32 cellular contexts compared by ENCODE assay signal in genomic region chr6:165606740-165607008, GRCh38. TPM values are rescaled to one million over a fixed set of nuclear protein-coding genes. Genes with fewer than 3 reads are reported as not detected.
"Had no signal": no experiment of that assay in that cellular context is flagged by ENCODE, and none has a peak within 500 bp of the region (broad histone marks: within the 10 kb centered on the region; RNA-seq: fewer than 3 reads in every experiment).

No MANE protein-coding gene starts in this region.

- H3K4me1 ChIP-seq: ascending aorta, breast epithelium had no signal

- DNase-seq: activated B cell treated with CpG ODN at 0.5 μM for 24 hours; activated CD4-positive, alpha-beta memory T cell treated with anti-CD3 and anti-CD28 coated beads, Interleukin-2, amount 10 ng/mL, durations not matched to agents 7 days and 5 days; activated CD4-positive, alpha-beta T cell treated with anti-CD3 and anti-CD28 coated beads for 4 hours; activated CD4-positive, alpha-beta T cell treated with anti-CD3 and anti-CD28 coated beads, Interleukin-2, amount 10 ng/mL, durations not matched to agents 24 days and 14 days; activated CD4-positive, alpha-beta T cell treated with anti-CD3 and anti-CD28 coated beads, Interleukin-2, amount 50 U/mL, for 48 hours; activated CD4-positive, CD25-positive, alpha-beta regulatory T cell treated with anti-CD3 and anti-CD28 coated beads, Interleukin-2, amount 50 U/mL, for 72 hours; activated CD8-positive, alpha-beta memory T cell treated with anti-CD3 and anti-CD28 coated beads for 24 hours; activated CD8-positive, alpha-beta memory T cell treated with anti-CD3 and anti-CD28 coated beads, Interleukin-2, amount 10 ng/mL, durations not matched to agents 7 days and 5 days; activated CD8-positive, alpha-beta memory T cell treated with anti-CD3 and anti-CD28 coated beads, Interleukin-2, amount 50 U/mL, for 48 hours; activated CD8-positive, alpha-beta T cell treated with anti-CD3 and anti-CD28 coated beads, Interleukin-2, amount 10 ng/mL, durations not matched to agents 7 days and 5 days; activated effector memory CD4-positive, alpha-beta T cell treated with Interleukin-2 at 50 U/mL for 16 hours; activated gamma-delta T cell; activated naive CD4-positive, alpha-beta T cell treated with anti-CD3 and anti-CD28 coated beads, Interleukin-2, amount 10 ng/mL, durations not matched to agents 7 days and 5 days; activated naive CD4-positive, alpha-beta T cell treated with Interleukin-2 at 50 U/mL for 16 hours; activated naive CD8-positive, alpha-beta T cell treated with anti-CD3 and anti-CD28 coated beads, Interleukin-2, amount 10 ng/mL, durations not matched to agents 7 days and 5 days; activated naive CD8-positive, alpha-beta T cell treated with anti-CD3 and anti-CD28 coated beads, Interleukin-2, amount 50 U/mL, for 24 hours; activated T-cell treated with anti-CD3 and anti-CD28 coated beads, Interleukin-2, amount 50 U/mL, for 24 hours; activated T-cell treated with anti-CD3 and anti-CD28 coated beads, Interleukin-2, amount 50 U/mL, for 48 hours; amygdala; anterior cingulate cortex; brain microvascular endothelial cell; central memory CD4-positive, alpha-beta T cell; T-helper 2 cell; T-helper 9 cell had no signal

- H3K36me3 Mint-ChIP-seq: activated CD8-positive, alpha-beta memory T cell treated with anti-CD3 and anti-CD28 coated beads, Interleukin-2, amount 10 ng/mL, durations not matched to agents 7 days and 5 days; activated naive CD4-positive, alpha-beta T cell treated with anti-CD3 and anti-CD28 coated beads, Interleukin-2, amount 10 ng/mL, durations not matched to agents 7 days and 5 days; activated naive CD4-positive, alpha-beta T cell treated with anti-CD3 and anti-CD28 coated beads, Interleukin-2, amount 50 U/mL, for 24 hours; activated naive CD8-positive, alpha-beta T cell; activated naive CD8-positive, alpha-beta T cell treated with anti-CD3 and anti-CD28 coated beads, Interleukin-2, amount 10 ng/mL, durations not matched to agents 7 days and 5 days had no signal

- H3K9me3 ChIP-seq: ascending aorta, breast epithelium had no signal

- H3K27me3 Mint-ChIP-seq: activated B cell treated with CpG ODN at 0.5 μM for 24 hours; activated CD4-positive, alpha-beta memory T cell treated with anti-CD3 and anti-CD28 coated beads, Interleukin-2, amount 10 ng/mL, durations not matched to agents 7 days and 5 days; activated CD4-positive, alpha-beta T cell treated with anti-CD3 and anti-CD28 coated beads, Interleukin-2, amount 10 ng/mL, durations not matched to agents 24 days and 14 days; activated CD8-positive, alpha-beta memory T cell treated with anti-CD3 and anti-CD28 coated beads, Interleukin-2, amount 10 ng/mL, durations not matched to agents 7 days and 5 days; activated naive CD4-positive, alpha-beta T cell treated with anti-CD3 and anti-CD28 coated beads, Interleukin-2, amount 10 ng/mL, durations not matched to agents 7 days and 5 days; activated naive CD4-positive, alpha-beta T cell treated with anti-CD3 and anti-CD28 coated beads, Interleukin-2, amount 50 U/mL, for 24 hours; activated naive CD8-positive, alpha-beta T cell; activated naive CD8-positive, alpha-beta T cell treated with anti-CD3 and anti-CD28 coated beads, Interleukin-2, amount 10 ng/mL, durations not matched to agents 7 days and 5 days; activated naive CD8-positive, alpha-beta T cell treated with anti-CD3 and anti-CD28 coated beads, Interleukin-2, amount 50 U/mL, for 24 hours; activated T-cell treated with anti-CD3 and anti-CD28 coated beads, Interleukin-2, amount 50 U/mL, for 24 hours had no signal

- H3K9me3 Mint-ChIP-seq: activated B cell treated with CpG ODN at 0.5 μM for 24 hours; activated CD4-positive, alpha-beta memory T cell treated with anti-CD3 and anti-CD28 coated beads, Interleukin-2, amount 10 ng/mL, durations not matched to agents 7 days and 5 days; activated CD4-positive, alpha-beta T cell treated with anti-CD3 and anti-CD28 coated beads, Interleukin-2, amount 10 ng/mL, durations not matched to agents 24 days and 14 days; activated naive CD4-positive, alpha-beta T cell treated with anti-CD3 and anti-CD28 coated beads, Interleukin-2, amount 10 ng/mL, durations not matched to agents 7 days and 5 days; activated naive CD4-positive, alpha-beta T cell treated with anti-CD3 and anti-CD28 coated beads, Interleukin-2, amount 50 U/mL, for 24 hours; activated naive CD8-positive, alpha-beta T cell treated with anti-CD3 and anti-CD28 coated beads, Interleukin-2, amount 10 ng/mL, durations not matched to agents 7 days and 5 days; activated naive CD8-positive, alpha-beta T cell treated with anti-CD3 and anti-CD28 coated beads, Interleukin-2, amount 50 U/mL, for 24 hours; activated T-cell treated with anti-CD3 and anti-CD28 coated beads, Interleukin-2, amount 50 U/mL, for 24 hours; activated T-helper 2 cell treated with anti-CD3 and anti-CD28 coated beads, Interferon-gamma antibody, Interleukin-2, Interleukin-4, amounts not matched to agents 10 μg/mL and 5 μg/mL and 100 μg/mL, durations not matched to agents 14 hours and 24 hours and 36 hours; T-helper 2 cell treated with Interferon-gamma antibody and Interleukin-4, amounts not matched to agents 5 μg/mL and 100 μg/mL, for 36 hours had no signal

- H3K4me3 Mint-ChIP-seq: activated B cell treated with CpG ODN at 0.5 μM for 24 hours; activated CD4-positive, alpha-beta memory T cell treated with anti-CD3 and anti-CD28 coated beads, Interleukin-2, amount 10 ng/mL, durations not matched to agents 7 days and 5 days; activated CD4-positive, alpha-beta T cell treated with anti-CD3 and anti-CD28 coated beads, Interleukin-2, amount 10 ng/mL, durations not matched to agents 24 days and 14 days; activated CD8-positive, alpha-beta memory T cell treated with anti-CD3 and anti-CD28 coated beads, Interleukin-2, amount 10 ng/mL, durations not matched to agents 7 days and 5 days; activated CD8-positive, alpha-beta T cell treated with anti-CD3 and anti-CD28 coated beads, Interleukin-2, amount 10 ng/mL, durations not matched to agents 7 days and 5 days; activated naive CD4-positive, alpha-beta T cell treated with anti-CD3 and anti-CD28 coated beads, Interleukin-2, amount 10 ng/mL, durations not matched to agents 7 days and 5 days; activated naive CD4-positive, alpha-beta T cell treated with anti-CD3 and anti-CD28 coated beads, Interleukin-2, amount 50 U/mL, for 24 hours; activated naive CD8-positive, alpha-beta T cell; activated naive CD8-positive, alpha-beta T cell treated with anti-CD3 and anti-CD28 coated beads, Interleukin-2, amount 10 ng/mL, durations not matched to agents 7 days and 5 days; activated naive CD8-positive, alpha-beta T cell treated with anti-CD3 and anti-CD28 coated beads, Interleukin-2, amount 50 U/mL, for 24 hours; activated T-cell treated with anti-CD3 and anti-CD28 coated beads, Interleukin-2, amount 50 U/mL, for 24 hours; T-helper 1 cell treated with Interleukin-12 subunit alpha and Interleukin-12 subunit beta and Interleukin-4 antibody, amounts not matched to agents 30 μg/mL and 1 μg/mL, for 36 hours; T-helper 2 cell treated with Interferon-gamma antibody and Interleukin-4, amounts not matched to agents 5 μg/mL and 100 μg/mL, for 36 hours had no signal

- H3K27ac ChIP-seq: ascending aorta, brain microvascular endothelial cell, breast epithelium, VCaP had no signal

- H3K4me1 Mint-ChIP-seq: activated B cell treated with CpG ODN at 0.5 μM for 24 hours; activated CD4-positive, alpha-beta memory T cell treated with anti-CD3 and anti-CD28 coated beads, Interleukin-2, amount 10 ng/mL, durations not matched to agents 7 days and 5 days; activated CD4-positive, alpha-beta T cell treated with anti-CD3 and anti-CD28 coated beads, Interleukin-2, amount 10 ng/mL, durations not matched to agents 24 days and 14 days; activated CD8-positive, alpha-beta memory T cell treated with anti-CD3 and anti-CD28 coated beads, Interleukin-2, amount 10 ng/mL, durations not matched to agents 7 days and 5 days; activated naive CD4-positive, alpha-beta T cell treated with anti-CD3 and anti-CD28 coated beads, Interleukin-2, amount 10 ng/mL, durations not matched to agents 7 days and 5 days; activated naive CD4-positive, alpha-beta T cell treated with anti-CD3 and anti-CD28 coated beads, Interleukin-2, amount 50 U/mL, for 24 hours; activated naive CD8-positive, alpha-beta T cell treated with anti-CD3 and anti-CD28 coated beads, Interleukin-2, amount 10 ng/mL, durations not matched to agents 7 days and 5 days; activated naive CD8-positive, alpha-beta T cell treated with anti-CD3 and anti-CD28 coated beads, Interleukin-2, amount 50 U/mL, for 24 hours had no signal

- H3K36me3 ChIP-seq: ascending aorta, brain microvascular endothelial cell, breast epithelium had no signal

- H3K27me3 ChIP-seq: ascending aorta, brain microvascular endothelial cell, breast epithelium had no signal

- H3K27ac Mint-ChIP-seq: activated B cell treated with CpG ODN at 0.5 μM for 24 hours; activated CD4-positive, alpha-beta memory T cell treated with anti-CD3 and anti-CD28 coated beads, Interleukin-2, amount 10 ng/mL, durations not matched to agents 7 days and 5 days; activated CD4-positive, alpha-beta T cell treated with anti-CD3 and anti-CD28 coated beads, Interleukin-2, amount 10 ng/mL, durations not matched to agents 24 days and 14 days; activated CD8-positive, alpha-beta memory T cell treated with anti-CD3 and anti-CD28 coated beads, Interleukin-2, amount 10 ng/mL, durations not matched to agents 7 days and 5 days; activated CD8-positive, alpha-beta T cell treated with anti-CD3 and anti-CD28 coated beads, Interleukin-2, amount 10 ng/mL, durations not matched to agents 7 days and 5 days; activated naive CD4-positive, alpha-beta T cell treated with anti-CD3 and anti-CD28 coated beads, Interleukin-2, amount 10 ng/mL, durations not matched to agents 7 days and 5 days; activated naive CD4-positive, alpha-beta T cell treated with anti-CD3 and anti-CD28 coated beads, Interleukin-2, amount 50 U/mL, for 24 hours; activated naive CD8-positive, alpha-beta T cell; activated naive CD8-positive, alpha-beta T cell treated with anti-CD3 and anti-CD28 coated beads, Interleukin-2, amount 10 ng/mL, durations not matched to agents 7 days and 5 days; activated naive CD8-positive, alpha-beta T cell treated with anti-CD3 and anti-CD28 coated beads, Interleukin-2, amount 50 U/mL, for 24 hours; activated T-cell treated with anti-CD3 and anti-CD28 coated beads, Interleukin-2, amount 50 U/mL, for 24 hours; activated T-helper 2 cell treated with anti-CD3 and anti-CD28 coated beads, Interferon-gamma antibody, Interleukin-2, Interleukin-4, amounts not matched to agents 10 μg/mL and 5 μg/mL and 100 μg/mL, durations not matched to agents 14 hours and 24 hours and 36 hours; T-helper 1 cell treated with Interleukin-12 subunit alpha and Interleukin-12 subunit beta and Interleukin-4 antibody, amounts not matched to agents 30 μg/mL and 1 μg/mL, for 36 hours; T-helper 2 cell treated with Interferon-gamma antibody and Interleukin-4, amounts not matched to agents 5 μg/mL and 100 μg/mL, for 36 hours had no signal

- H3K4me3 ChIP-seq: ascending aorta, breast epithelium had no signal

RNA-seq across cellular contexts. Expression of gene PDE10A, which starts 56.4 kb away (rescaled TPM):
- total RNA-seq: activated B cell treated with CpG ODN at 0.5 μM for 24 hours; activated CD4-positive, alpha-beta memory T cell treated with anti-CD3 and anti-CD28 coated beads, Interleukin-2, amount 10 ng/mL, durations not matched to agents 7 days and 5 days; activated CD4-positive, alpha-beta T cell treated with anti-CD3 and anti-CD28 coated beads, Interleukin-2, amount 10 ng/mL, durations not matched to agents 24 days and 14 days; activated CD8-positive, alpha-beta memory T cell treated with anti-CD3 and anti-CD28 coated beads, Interleukin-2, amount 10 ng/mL, durations not matched to agents 7 days and 5 days; activated CD8-positive, alpha-beta T cell treated with anti-CD3 and anti-CD28 coated beads, Interleukin-2, amount 10 ng/mL, durations not matched to agents 7 days and 5 days; activated naive CD8-positive, alpha-beta T cell treated with anti-CD3 and anti-CD28 coated beads, Interleukin-2, amount 10 ng/mL, durations not matched to agents 7 days and 5 days; activated T-helper 2 cell treated with anti-CD3 and anti-CD28 coated beads, Interferon-gamma antibody, Interleukin-2, Interleukin-4, amounts not matched to agents 10 μg/mL and 5 μg/mL and 100 μg/mL, durations not matched to agents 14 hours and 24 hours and 36 hours had no signal
